In genomic region chr17:51499906-51500305, GRCh38 we compare ENCODE assay signal across 19 cellular contexts.
"Had no signal": no experiment of that assay in that cellular context is flagged by ENCODE, and none has a peak within 500 bp of the region (broad histone marks: within the 10 kb centered on the region; RNA-seq: fewer than 3 reads in every experiment).

No MANE protein-coding gene starts in this region.

- DNase-seq: effector CD4-positive, alpha-beta T cell; immature natural killer cell; islet precursor cell; kidney glomerular epithelial cell; left ventricle myocardium superior; lower lobe of right lung; naive thymus-derived CD8-positive, alpha-beta T cell; occipital lobe; ovary; posterior cingulate gyrus; psoas muscle; right cardiac atrium; small intestine; stimulated activated CD4-positive, alpha-beta T cell treated with anti-CD3 and anti-CD28 coated beads, Interleukin-15, amount 100 ng/mL, for 24 hours; stimulated activated CD4-positive, alpha-beta T cell treated with anti-CD3 and anti-CD28 coated beads, Interleukin-2, amount 100 ng/mL, for 48 hours; stimulated activated naive B cell treated with anti-CD40 and anti-IgM and Interleukin-4, amounts not matched to agents 10 μg/mL and 1 μg/mL and 100 μg/mL, for 72 hours had no signal

- H3K27ac ChIP-seq: lower lobe of right lung, ovary, psoas muscle, thoracic aorta, tibial nerve had no signal

- H3K27me3 ChIP-seq: ovary, tibial nerve had no signal

- H3K36me3 ChIP-seq: lower lobe of right lung, ovary, thoracic aorta, tibial nerve had no signal

- H3K4me1 ChIP-seq: lower lobe of right lung, psoas muscle had no signal

- H3K4me3 ChIP-seq: dorsolateral prefrontal cortex, lower lobe of right lung, ovary, psoas muscle, thoracic aorta, tibial nerve had no signal

- H3K9me3 ChIP-seq: lower lobe of right lung, ovary, psoas muscle, thoracic aorta, tibial nerve had no signal

- ATAC-seq: left ventricle myocardium superior; lower lobe of right lung; naive thymus-derived CD8-positive, alpha-beta T cell; psoas muscle; right cardiac atrium; stimulated activated naive B cell treated with anti-CD40 and anti-IgM and Interleukin-4, amounts not matched to agents 10 μg/mL and 1 μg/mL and 100 μg/mL, for 72 hours had no signal
